Comparison of ENCODE assay signal across 8 cellular contexts in genomic region chr22:29767289-29768051, GRCh38. TPM values are rescaled to one million over a fixed set of nuclear protein-coding genes. Genes with fewer than 3 reads are reported as not detected.
DNase-seq lines count a peak whose midpoint lies in the region; ATAC-seq and TF ChIP-seq lines count a peak whose summit lies in the region.

TSS of gene UQCR10 (plus strand) at chr22:29767369. CDS start at chr22:29767399, 30 bp downstream.

- ATAC-seq in GM19043 (IDR thresholded peaks at IDR 0.05; ENCODE audit: low read depth, unreplicated experiment) (peak; percentile 50), HG03354 (IDR thresholded peaks at IDR 0.05; ENCODE audit: poor library complexity, severe bottlenecking, unreplicated experiment) (peak; percentile 79), left lung (peak; percentile 83)

- H3K4me3 Mint-ChIP-seq in activated CD4-positive, alpha-beta T cell treated with anti-CD3 and anti-CD28 coated beads, Interleukin-2, amount 10 ng/mL, durations not matched to agents 7 days and 5 days: peak within 1 kb of the TSS; percentile 97
- peak within 1 kb of the TSS; percentile 98 for H3K4me3 Mint-ChIP-seq in dendritic cell treated with granulocyte-macrophage colony-stimulating factor and Interleukin-4, amounts not matched to agents 40 ng/mL and 50 ng/mL, for 4 days

- POLR2A ChIA-PET in activated CD4-positive, alpha-beta T cell treated with anti-CD3 and anti-CD28 coated beads, Interleukin-2, amount 10 ng/mL, durations not matched to agents 7 days and 5 days (lab: Charles Lee): no interaction called here

- H3K27ac Mint-ChIP-seq in activated CD4-positive, alpha-beta T cell treated with anti-CD3 and anti-CD28 coated beads, Interleukin-2, amount 10 ng/mL, durations not matched to agents 7 days and 5 days: peak within 1 kb of the TSS; percentile 93
- H3K27ac Mint-ChIP-seq in dendritic cell treated with granulocyte-macrophage colony-stimulating factor and Interleukin-4, amounts not matched to agents 40 ng/mL and 50 ng/mL, for 4 days: peak within 1 kb of the TSS; percentile 96

- H3K4me3 ChIP-seq in left lung: peak within 1 kb of the TSS; percentile 75 to 89

- H3K36me3 ChIP-seq in left lung: peaks cover 0 to 23% of the 10 kb centered on the region in 2 donors

- no peak for TF ChIP-seq CTCF in left lung (IDR thresholded peaks at IDR 0.05)

- H3K27me3 Mint-ChIP-seq in activated CD4-positive, alpha-beta T cell treated with anti-CD3 and anti-CD28 coated beads, Interleukin-2, amount 10 ng/mL, durations not matched to agents 7 days and 5 days: no peaks in the 10 kb centered on the region
- no peaks in the 10 kb centered on the region for H3K27me3 Mint-ChIP-seq in dendritic cell treated with granulocyte-macrophage colony-stimulating factor and Interleukin-4, amounts not matched to agents 40 ng/mL and 50 ng/mL, for 4 days

- no peaks in the 10 kb centered on the region for H3K9me3 ChIP-seq in left lung

- CTCF ChIA-PET in activated CD4-positive, alpha-beta T cell treated with anti-CD3 and anti-CD28 coated beads, Interleukin-2, amount 10 ng/mL, durations not matched to agents 7 days and 5 days (lab: Charles Lee): no interaction called here

- H3K27me3 ChIP-seq in left lung: no peaks in the 10 kb centered on the region

- intact Hi-C loops in dendritic cell treated with granulocyte-macrophage colony-stimulating factor and Interleukin-4, amounts not matched to agents 40 ng/mL and 50 ng/mL, for 4 days (cut with micrococcal nuclease): loop anchor here (5.0 to 10.0 kb wide), 2 partner anchors 57 to 75 kb away; no protein-coding TSS in a partner anchor
- intact Hi-C loops in left lung (cut with DNase I): no loop called here

- H3K9me3 Mint-ChIP-seq in activated CD4-positive, alpha-beta T cell treated with anti-CD3 and anti-CD28 coated beads, Interleukin-2, amount 10 ng/mL, durations not matched to agents 7 days and 5 days: no peaks in the 10 kb centered on the region
- H3K9me3 Mint-ChIP-seq in dendritic cell treated with granulocyte-macrophage colony-stimulating factor and Interleukin-4, amounts not matched to agents 40 ng/mL and 50 ng/mL, for 4 days: no peaks in the 10 kb centered on the region

- H3K27ac ChIP-seq in left lung: peak within 1 kb of the TSS; percentile 79 to 91

- peaks cover 19 to 38% of the 10 kb centered on the region in 2 donors for H3K4me1 ChIP-seq in left lung

- peaks cover 30% of the 10 kb centered on the region for H3K4me1 Mint-ChIP-seq in activated CD4-positive, alpha-beta T cell treated with anti-CD3 and anti-CD28 coated beads, Interleukin-2, amount 10 ng/mL, durations not matched to agents 7 days and 5 days
- peaks cover 36% of the 10 kb centered on the region for H3K4me1 Mint-ChIP-seq in dendritic cell treated with granulocyte-macrophage colony-stimulating factor and Interleukin-4, amounts not matched to agents 40 ng/mL and 50 ng/mL, for 4 days (ENCODE audit: low read depth)

- H3K36me3 Mint-ChIP-seq in activated CD4-positive, alpha-beta T cell treated with anti-CD3 and anti-CD28 coated beads, Interleukin-2, amount 10 ng/mL, durations not matched to agents 7 days and 5 days (ENCODE audit: low read depth): peaks cover 25% of the 10 kb centered on the region
- peaks cover 45% of the 10 kb centered on the region for H3K36me3 Mint-ChIP-seq in dendritic cell treated with granulocyte-macrophage colony-stimulating factor and Interleukin-4, amounts not matched to agents 40 ng/mL and 50 ng/mL, for 4 days (ENCODE audit: low read depth)

- DNase-seq in AG20443 (ENCODE audit: low spot score) (peak; percentile 96), NCI-H524 treated with DMSO at 0.1 percent for 48 hours (lab: John Stamatoyannopoulos, UW) (peak; percentile 59), left lung (peak; percentile 95 to 98)
- DNase-seq in activated CD4-positive, alpha-beta T cell treated with anti-CD3 and anti-CD28 coated beads, Interleukin-2, amount 10 ng/mL, durations not matched to agents 7 days and 5 days: peak; percentile 95
- DNase-seq in stimulated activated CD4-positive, alpha-beta T cell treated with anti-CD3 and anti-CD28 coated beads, Interleukin-2, amount 100 ng/mL, for 4 hours (ENCODE audit: low read depth): peak; percentile 88

RNA-seq across cellular contexts. Expression of gene UQCR10, which starts in this region (rescaled TPM):
- total RNA-seq in activated CD4-positive, alpha-beta T cell treated with anti-CD3 and anti-CD28 coated beads, Interleukin-2, amount 10 ng/mL, durations not matched to agents 7 days and 5 days: 10 to 100 TPM; 88.2 to 96.3 TPM
- 100 to 1,000 TPM in 1 of 2 donors, 10 to 100 TPM in 1; 77.4 to 154 TPM for total RNA-seq in left lung

Comparison
In these comparisons a context has a peak if more than half of its experiments do, and no peak if none do; other contexts are left out.
1. Peak in every context shown above with its lines: DNase-seq, ATAC-seq, H3K4me3 ChIP-seq and H3K27ac ChIP-seq.